In genomic region chr6:3894535-3895302, GRCh38 we compare ENCODE assay signal across 17 cellular contexts. TPM values are rescaled to one million over a fixed set of nuclear protein-coding genes. Genes with fewer than 3 reads are reported as not detected.
DNase-seq lines count a peak whose midpoint lies in the region; TF ChIP-seq lines count a peak whose summit lies in the region.
"Had no signal": no experiment of that assay in that cellular context is flagged by ENCODE, and none has a peak within 500 bp of the region (broad histone marks: within the 10 kb centered on the region; RNA-seq: fewer than 3 reads in every experiment).

No MANE protein-coding gene starts in this region.

- H4K20me1 ChIP-seq in H9 (ENCODE audit: control insufficient read depth, insufficient read depth, insufficient read length) (no peaks in the 10 kb centered on the region), MM.1S (ENCODE audit: insufficient read depth, low read length) (no peaks in the 10 kb centered on the region)

- H3K9me3 Mint-ChIP-seq in H9, result peaks cover 0 to 4% of the 10 kb centered on the region in 2 experiments; a peak in 2 of 5 replicates
- H3K9me3 Mint-ChIP-seq in brain, result peaks cover 0 to 4% (median 3%) of the 10 kb centered on the region in 5 experiments
- H3K9me3 Mint-ChIP-seq: CD4-positive, CD25-positive, alpha-beta regulatory T cell had no signal

- no peaks in the 10 kb centered on the region for H3K36me3 ChIP-seq in parathyroid adenoma (ENCODE audit: control insufficient read depth, insufficient read depth, low read length)
- no peaks in the 10 kb centered on the region for H3K36me3 ChIP-seq in MM.1S (replicated peaks; ENCODE audit: insufficient read depth, low read length)
- H3K36me3 ChIP-seq: SJCRH30 had no signal

- H3K4me3 ChIP-seq in parathyroid adenoma (ENCODE audit: low read depth, low read length) (no peak overlapping the region), MM.1S (ENCODE audit: low read length) (no peak overlapping the region)
- H3K4me3 ChIP-seq: SJCRH30 had no signal

- peak; percentile 40 for DNase-seq in H9
- DNase-seq in NCI-H146 treated with DMSO at 0.1 percent for 48 hours (lab: John Stamatoyannopoulos, UW; ENCODE audit: unreplicated experiment), result peak; percentile 29
- DNase-seq in MM.1S, result no peak
- DNase-seq in midbrain (lab: John Stamatoyannopoulos, UW), result no peak
- DNase-seq in G401 (ENCODE audit: low spot score), result no peak
- DNase-seq in OCI-M2 (lab: John Stamatoyannopoulos, UW; ENCODE audit: unreplicated experiment), result no peak
- DNase-seq: AML-193; Calu3; CD4-positive, CD25-positive, alpha-beta regulatory T cell; DMS79; NCI-H82; RPMI8226; SJCRH30; SW 1271 had no signal

- no peak for TF ChIP-seq CTCF in H9 (conservative IDR thresholded peaks at IDR 0.05)
- no peak for TF ChIP-seq CTCF in brain (conservative IDR thresholded peaks at IDR 0.05)
- no peak for TF ChIP-seq CTCF in parathyroid adenoma (IDR thresholded peaks at IDR 0.05)
- no peak for TF ChIP-seq CTCF in MM.1S (IDR thresholded peaks at IDR 0.05; ENCODE audit: low read length)

- H3K4me2 ChIP-seq in H9 (ENCODE audit: insufficient read depth, insufficient read length, low read length), result peak overlapping the region; percentile 32
- no peak overlapping the region for H3K4me2 ChIP-seq in parathyroid adenoma (ENCODE audit: low read length)
- H3K4me2 ChIP-seq in MM.1S (ENCODE audit: low read depth, low read length), result no peak overlapping the region

- no peaks in the 10 kb centered on the region for H3K23me2 ChIP-seq in H9 (ENCODE audit: insufficient read length, low read depth, low read length, poor library complexity, severe bottlenecking)

- peaks cover 0 to 3% (median 0%) of the 10 kb centered on the region in 3 experiments; a peak in 2 of 7 replicates for H3K36me3 Mint-ChIP-seq in H9 (ENCODE audit: insufficient read depth in 1 of 3, low read depth in 3 of 3)
- H3K36me3 Mint-ChIP-seq in brain, result no peaks in the 10 kb centered on the region
- H3K36me3 Mint-ChIP-seq: CD4-positive, CD25-positive, alpha-beta regulatory T cell had no signal

- H3K27ac ChIP-seq in H9 (ENCODE audit: insufficient read length, low read depth, low read length) (no peak overlapping the region), parathyroid adenoma (peak overlapping the region; percentile 20), MM.1S (ENCODE audit: low read length) (no peak overlapping the region)
- H3K27ac ChIP-seq: SJCRH30 had no signal

- H3K4me3 Mint-ChIP-seq in H9 (peak overlapping the region in 1 of 2 experiments; percentile 49; a peak in 2 of 5 replicates), brain (peak overlapping the region in 2 of 5 experiments; percentile 6 to 44)

- no peak overlapping the region for H2BK15ac ChIP-seq in H9 (ENCODE audit: low read depth, low read length)

- H2BK5ac ChIP-seq in H9 (ENCODE audit: insufficient read length, low read length), result no peak overlapping the region

- H3K79me1 ChIP-seq in H9 (ENCODE audit: insufficient read depth, low read depth, low read length, poor library complexity, severe bottlenecking), result no peaks in the 10 kb centered on the region

- H2BK12ac ChIP-seq in H9 (ENCODE audit: insufficient read length, low read depth, low read length), result no peak overlapping the region

- H3K79me2 ChIP-seq in H9 (ENCODE audit: insufficient read depth, low read length) (no peaks in the 10 kb centered on the region), parathyroid adenoma (no peaks in the 10 kb centered on the region), MM.1S (ENCODE audit: low read length) (no peaks in the 10 kb centered on the region)

- peak overlapping the region in 1 of 3 experiments; percentile 96; a peak in 4 of 7 replicates for H3K27ac Mint-ChIP-seq in H9
- peak overlapping the region; percentile 2 to 92 (median 76) for H3K27ac Mint-ChIP-seq in brain
- H3K27ac Mint-ChIP-seq: CD4-positive, CD25-positive, alpha-beta regulatory T cell had no signal

- H3K4me1 ChIP-seq in H9 (ENCODE audit: insufficient read depth, low read length) (peaks cover 11% of the 10 kb centered on the region; the same call in 1 of the 2 replicates), parathyroid adenoma (peaks cover 7% of the 10 kb centered on the region), MM.1S (ENCODE audit: low read length) (no peaks in the 10 kb centered on the region)
- H3K4me1 ChIP-seq: SJCRH30 had no signal

- no peak overlapping the region for H3K14ac ChIP-seq in H9 (ENCODE audit: insufficient read depth, low read length)

- no peak overlapping the region for H2AFZ ChIP-seq in H9 (ENCODE audit: low read length)
- peak overlapping the region; percentile 44 for H2AFZ ChIP-seq in parathyroid adenoma
- no peak overlapping the region for H2AFZ ChIP-seq in MM.1S (ENCODE audit: low read length)

- no peaks in the 10 kb centered on the region for H3F3A ChIP-seq in MM.1S (ENCODE audit: insufficient read depth, low read length)

- no peaks in the 10 kb centered on the region for H3K9me2 ChIP-seq in MM.1S (replicated peaks; ENCODE audit: insufficient read depth, low read length)

- no peaks in the 10 kb centered on the region for H3K27me3 ChIP-seq in H9 (ENCODE audit: insufficient read depth, low read length)
- H3K27me3 ChIP-seq in parathyroid adenoma (ENCODE audit: control insufficient read depth, insufficient read depth, low read length), result no peaks in the 10 kb centered on the region
- no peaks in the 10 kb centered on the region for H3K27me3 ChIP-seq in MM.1S (replicated peaks; ENCODE audit: insufficient read depth, low read length)
- H3K27me3 ChIP-seq: SJCRH30 had no signal

- no peak overlapping the region for H3K56ac ChIP-seq in H9 (ENCODE audit: insufficient read length, low read depth, low read length)

- H2AK5ac ChIP-seq in H9 (ENCODE audit: insufficient read length, low read length), result no peak overlapping the region

- in situ Hi-C loops in G401 (cut with HindIII; ENCODE audit: low sequenced_read_pairs), result no loop called here

- no peak overlapping the region for H2BK120ac ChIP-seq in H9 (ENCODE audit: low read depth, low read length, poor library complexity, severe bottlenecking)

- H3K9ac ChIP-seq in H9 (ENCODE audit: extremely low read depth, insufficient read length, low read length), result no peak overlapping the region
- no peak overlapping the region for H3K9ac ChIP-seq in parathyroid adenoma
- no peak overlapping the region for H3K9ac ChIP-seq in MM.1S (ENCODE audit: low read length)

- H3K9me3 ChIP-seq in H9 (ENCODE audit: control insufficient read depth, low read depth, low read length) (no peaks in the 10 kb centered on the region), parathyroid adenoma (ENCODE audit: control insufficient read depth, low read length) (no peaks in the 10 kb centered on the region), MM.1S (replicated peaks; ENCODE audit: insufficient read depth, low read length) (no peaks in the 10 kb centered on the region)
- H3K9me3 ChIP-seq: SJCRH30 had no signal

- no peak overlapping the region for H3T11ph ChIP-seq in H9 (ENCODE audit: low read length)

- no peak overlapping the region for H3K23ac ChIP-seq in H9 (ENCODE audit: insufficient read length, low read depth, low read length)

- H4K8ac ChIP-seq in H9 (replicated peaks; ENCODE audit: insufficient read length, low read depth, low read length), result no peak overlapping the region

- H3K4me1 Mint-ChIP-seq in H9, result peaks cover 32 to 36% of the 10 kb centered on the region in 2 experiments
- H3K4me1 Mint-ChIP-seq in brain, result peaks cover 56% of the 10 kb centered on the region
- H3K4me1 Mint-ChIP-seq: CD4-positive, CD25-positive, alpha-beta regulatory T cell had no signal

- peaks cover 19% of the 10 kb centered on the region for H3K27me3 Mint-ChIP-seq in H9 (ENCODE audit: low read depth)
- peaks cover 5% of the 10 kb centered on the region for H3K27me3 Mint-ChIP-seq in brain
- H3K27me3 Mint-ChIP-seq: CD4-positive, CD25-positive, alpha-beta regulatory T cell had no signal

- no peak overlapping the region for H4K91ac ChIP-seq in H9 (ENCODE audit: insufficient read length, low read depth, low read length)

- H3K4ac ChIP-seq in H9 (ENCODE audit: low read depth, low read length), result no peak overlapping the region

- no peak overlapping the region for H2BK20ac ChIP-seq in H9 (ENCODE audit: low read depth, low read length, poor library complexity, severe bottlenecking)

- no CpG with 5 or more reads among the region's 13 CpGs for WGBS in H9 (ENCODE audit: extremely low coverage, insufficient read length, low lambda C conversion rate)

- H3K18ac ChIP-seq in H9 (ENCODE audit: insufficient read length, low read depth, low read length), result no peak overlapping the region

- no peak overlapping the region for H4K5ac ChIP-seq in H9 (ENCODE audit: insufficient read length, low read depth, low read length)

RNA-seq across cellular contexts. Expression of gene FAM50B, which starts 45.5 kb away (rescaled TPM):
- total RNA-seq in H9 (2021), result 3.3 and 3.8 TPM in 2 replicates
- 25.1 TPM for polyA plus RNA-seq in brain (ENCODE audit: insufficient read depth, low read depth, low replicate concordance)
- not detected in 2 replicates for total RNA-seq in G401 (2014; rRNA removed; shearing (Covaris generic))
- total RNA-seq: HT-29 had no signal

Comparison
In these comparisons a context has a peak if more than half of its experiments do, and no peak if none do; other contexts are left out.
1. DNase-seq: peak in H9 (single experiment) and NCI-H146 treated with DMSO at 0.1 percent for 48 hours (single experiment); none in MM.1S (single experiment), midbrain (single experiment), G401 (single experiment) and OCI-M2 (single experiment).